26 cellular contexts compared by ENCODE assay signal in the genomic region with DNA sequence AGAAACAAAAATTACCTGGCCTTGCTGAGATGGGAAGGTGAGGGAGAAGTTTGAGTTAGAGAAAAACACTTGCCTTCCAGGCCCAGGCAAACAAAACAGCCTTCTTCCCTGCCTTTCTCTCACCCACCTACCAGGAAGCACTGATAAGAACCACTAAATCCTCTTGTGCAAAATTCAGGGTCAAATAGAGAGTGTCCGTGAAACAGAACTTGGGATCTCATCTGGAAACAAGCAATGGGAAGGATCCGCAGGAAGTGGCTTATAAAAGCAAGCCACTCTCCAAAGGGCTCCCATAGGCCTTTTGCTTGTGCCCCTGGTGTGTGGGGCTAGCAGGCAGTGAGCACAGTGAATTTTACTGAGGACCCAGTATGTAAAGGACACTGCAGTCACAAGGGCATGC. TPM values are rescaled to one million over a fixed set of nuclear protein-coding genes. Genes with fewer than 3 reads are reported as not detected.
DNase-seq lines count a peak whose midpoint lies in the region; ATAC-seq and TF ChIP-seq lines count a peak whose summit lies in the region.
"Had no signal": no experiment of that assay in that cellular context is flagged by ENCODE, and none has a peak within 500 bp of the region (broad histone marks: within the 10 kb centered on the region; RNA-seq: fewer than 3 reads in every experiment).

No MANE protein-coding gene starts in this region.

- peak overlapping the region; percentile 2 for H3K27ac Mint-ChIP-seq in Calu3 (ENCODE audit: unreplicated experiment)
- H3K27ac Mint-ChIP-seq: CD4-positive, alpha-beta T cell had no signal

- H2AFZ ChIP-seq in mesenchymal stem cell (ENCODE audit: low read depth, low read length) (no peak overlapping the region), smooth muscle cell (ENCODE audit: low read depth) (no peak overlapping the region)
- H2AFZ ChIP-seq: PC-9 had no signal

- H3K27me3 ChIP-seq in body of pancreas, result no peaks in the 10 kb centered on the region
- H3K27me3 ChIP-seq in mesenchymal stem cell (ENCODE audit: control insufficient read depth in 1 of 2, insufficient read depth in 1 of 2, low read length in 2 of 2), result no peaks in the 10 kb centered on the region
- no peaks in the 10 kb centered on the region for H3K27me3 ChIP-seq in smooth muscle cell (ENCODE audit: low read depth)
- no peaks in the 10 kb centered on the region for H3K27me3 ChIP-seq in brain microvascular endothelial cell (replicated peaks)
- H3K27me3 ChIP-seq: BLaER1 treated with 17β-estradiol and CSF1 and Interleukin-3, amounts not matched to agents 10 nM and 100 nM; MG63; SJCRH30 had no signal

- no peaks in the 10 kb centered on the region for H3K27me3 Mint-ChIP-seq in Calu3 (ENCODE audit: unreplicated experiment)

- peak overlapping the region; percentile 71 for H2AK5ac ChIP-seq in mesenchymal stem cell (ENCODE audit: low read length, severe bottlenecking)

- no peak for TF ChIP-seq CTCF in Calu3 (IDR thresholded peaks at IDR 0.05; ENCODE audit: unreplicated experiment)
- TF ChIP-seq CTCF in body of pancreas (IDR thresholded peaks at IDR 0.05), result no peak
- no peak for TF ChIP-seq CTCF in smooth muscle cell (IDR thresholded peaks at IDR 0.05; ENCODE audit: borderline replicate concordance, insufficient read depth, poor library complexity, severe bottlenecking)
- no peak for TF ChIP-seq CTCF in brain microvascular endothelial cell (IDR thresholded peaks at IDR 0.05; ENCODE audit: low read depth, low read length, missing control alignments)

- H3K4me3 ChIP-seq in body of pancreas, result no peak overlapping the region
- H3K4me3 ChIP-seq in mesenchymal stem cell (ENCODE audit: insufficient read depth in 1 of 2, low read depth in 1 of 2, low read length in 2 of 2), result no peak overlapping the region
- H3K4me3 ChIP-seq in smooth muscle cell, result no peak overlapping the region
- H3K4me3 ChIP-seq in brain microvascular endothelial cell (ENCODE audit: low read depth, low read length), result no peak overlapping the region
- H3K4me3 ChIP-seq: BLaER1 treated with 17β-estradiol and CSF1 and Interleukin-3, amounts not matched to agents 10 nM and 100 nM; MG63; PC-9; SJCRH30 had no signal

- peaks cover 19% of the 10 kb centered on the region for H3F3A ChIP-seq in smooth muscle cell (ENCODE audit: low read depth)

- H2BK5ac ChIP-seq in mesenchymal stem cell (ENCODE audit: low read depth, low read length, poor library complexity, severe bottlenecking), result no peak overlapping the region

- H2BK120ac ChIP-seq in mesenchymal stem cell (ENCODE audit: low read depth, low read length), result no peak overlapping the region

- no peak overlapping the region for H3K14ac ChIP-seq in mesenchymal stem cell (ENCODE audit: low read length in 2 of 2)

- in situ Hi-C loops in brain microvascular endothelial cell (cut with HindIII; ENCODE audit: low pct_ligation_motif_present, low sequenced_read_pairs), result no loop called here

- H3K4ac ChIP-seq in mesenchymal stem cell (ENCODE audit: low read depth in 1 of 2, low read length in 2 of 2), result no peak overlapping the region

- WGBS in body of pancreas, 2 donors, result 41 to 45% methylated on average over 2 of the region's 2 CpGs
- 47% methylated on average over 2 of the region's 2 CpGs for WGBS in mesenchymal stem cell
- 41% methylated on average over 2 of the region's 2 CpGs for WGBS in smooth muscle cell (ENCODE audit: low lambda C conversion rate)

- BruUV-seq in Calu3 (replicated peaks; lab: Mats Ljungman, UMichigan), result no TSS peak

- no peak overlapping the region for H2BK12ac ChIP-seq in mesenchymal stem cell (ENCODE audit: low read length in 2 of 2)

- no peak overlapping the region for H4K91ac ChIP-seq in mesenchymal stem cell (ENCODE audit: low read length)

- H3K23ac ChIP-seq in mesenchymal stem cell (ENCODE audit: low read length in 2 of 2), result no peak overlapping the region

- H3K36me3 Mint-ChIP-seq in Calu3 (ENCODE audit: insufficient read depth, unreplicated experiment), result peaks cover 18% of the 10 kb centered on the region

- H4K20me1 ChIP-seq in smooth muscle cell (ENCODE audit: low read depth), result peaks cover 3% of the 10 kb centered on the region
- H4K20me1 ChIP-seq: BLaER1 treated with 17β-estradiol and CSF1 and Interleukin-3, amounts not matched to agents 10 nM and 100 nM had no signal

- H3K27ac ChIP-seq in body of pancreas, result peak overlapping the region in 3 of 4 donors; percentile 14 to 70 (median 27)
- no peak overlapping the region for H3K27ac ChIP-seq in mesenchymal stem cell (ENCODE audit: low read length, poor library complexity, severe bottlenecking)
- H3K27ac ChIP-seq in smooth muscle cell (ENCODE audit: low read depth), result peak overlapping the region; percentile 95
- H3K27ac ChIP-seq in brain microvascular endothelial cell, result no peak overlapping the region
- H3K27ac ChIP-seq: BLaER1 treated with 17β-estradiol and CSF1 and Interleukin-3, amounts not matched to agents 10 nM and 100 nM; PC-9; SJCRH30 had no signal

- no peak for ATAC-seq in body of pancreas
- ATAC-seq: Right ventricle myocardium inferior had no signal

- H2BK15ac ChIP-seq in mesenchymal stem cell (ENCODE audit: low read depth, poor library complexity, severe bottlenecking), result no peak overlapping the region

- H3K4me3 Mint-ChIP-seq in Calu3 (ENCODE audit: low read depth, unreplicated experiment), result peak overlapping the region; percentile 19
- H3K4me3 Mint-ChIP-seq: CD4-positive, alpha-beta T cell had no signal

- TF ChIP-seq POLR2A in body of pancreas (IDR thresholded peaks at IDR 0.05), result no peak

- H3K9me3 Mint-ChIP-seq in Calu3 (ENCODE audit: low read depth, unreplicated experiment), result no peaks in the 10 kb centered on the region
- H3K9me3 Mint-ChIP-seq: CD4-positive, alpha-beta T cell had no signal

- H4K8ac ChIP-seq in mesenchymal stem cell (ENCODE audit: low read length), result no peak overlapping the region

- intact Hi-C loops in Calu3 (cut with micrococcal nuclease; ENCODE audit: unreplicated experiment) (no loop called here), body of pancreas (cut with DNase I) (no loop called here)

- no peak for DNase-seq in Calu3
- no peak for DNase-seq in body of pancreas
- DNase-seq in mesenchymal stem cell, result no peak
- DNase-seq in smooth muscle cell (lab: John Stamatoyannopoulos, UW; ENCODE audit: unreplicated experiment), result no peak
- no peak for DNase-seq in brain microvascular endothelial cell
- DNase-seq in mucosa of gallbladder (ENCODE audit: low spot score), result no peak
- no peak for DNase-seq in cerebellar nuclear complex (lab: John Stamatoyannopoulos, UW)
- DNase-seq: AML-193; CD4-positive, alpha-beta T cell; DMS53; HCEC 1CT; IMR-90; KG1; MG63; NCI-H1105 treated with DMSO at 0.1 percent for 48 hours; NCI-H146; NCI-H1930; NCI-H2107; NCI-H446 treated with DMSO at 0.1 percent for 48 hours; NCI-H526; NCI-H82; NK-92 treated with Interleukin-12 subunit alpha and Interleukin-12 subunit beta, amount 100 ng/mL, for 24 hours; PC-9; SJCRH30 had no signal

- peaks cover 78% of the 10 kb centered on the region for H3K79me2 ChIP-seq in smooth muscle cell (ENCODE audit: low read depth)

- CTCF ChIA-PET in Calu3 (lab: Charles Lee), result no interaction called here

- no peaks in the 10 kb centered on the region for H3K9me3 ChIP-seq in body of pancreas
- H3K9me3 ChIP-seq in mesenchymal stem cell (ENCODE audit: control insufficient read depth, low read length), result no peaks in the 10 kb centered on the region
- no peaks in the 10 kb centered on the region for H3K9me3 ChIP-seq in smooth muscle cell (replicated peaks; ENCODE audit: low read depth)
- H3K9me3 ChIP-seq: BLaER1 treated with 17β-estradiol and CSF1 and Interleukin-3, amounts not matched to agents 10 nM and 100 nM; MG63; SJCRH30 had no signal

- H3K4me1 Mint-ChIP-seq in Calu3 (ENCODE audit: low read depth, unreplicated experiment), result peaks cover 30% of the 10 kb centered on the region

- H3K4me1 ChIP-seq in body of pancreas (peaks cover 26% of the 10 kb centered on the region), mesenchymal stem cell (ENCODE audit: control insufficient read depth, insufficient read depth, low read depth, low read length) (peaks cover 1% of the 10 kb centered on the region), smooth muscle cell (ENCODE audit: low read depth) (peaks cover 22% of the 10 kb centered on the region)
- H3K4me1 ChIP-seq: BLaER1 treated with 17β-estradiol and CSF1 and Interleukin-3, amounts not matched to agents 10 nM and 100 nM; SJCRH30 had no signal

- H3K9ac ChIP-seq in mesenchymal stem cell (ENCODE audit: low read length) (no peak overlapping the region), smooth muscle cell (ENCODE audit: low read depth) (no peak overlapping the region)
- H3K9ac ChIP-seq: BLaER1 treated with 17β-estradiol and CSF1 and Interleukin-3, amounts not matched to agents 10 nM and 100 nM had no signal

- H3K18ac ChIP-seq in mesenchymal stem cell (ENCODE audit: low read depth in 1 of 2, low read length in 2 of 2), result no peak overlapping the region

- H3K79me1 ChIP-seq in mesenchymal stem cell (replicated peaks; ENCODE audit: low read length, poor library complexity, severe bottlenecking), result peaks cover 14% of the 10 kb centered on the region

- H3K36me3 ChIP-seq in body of pancreas (replicated peaks in 1 of 2; ENCODE audit: insufficient read depth in 1 of 2, low read depth in 2 of 2) (no peaks in the 10 kb centered on the region), mesenchymal stem cell (ENCODE audit: control insufficient read depth in 1 of 2, insufficient read depth in 2 of 2, low read depth in 1 of 2, low read length in 2 of 2) (peaks cover 3 to 4% of the 10 kb centered on the region in 2 experiments), smooth muscle cell (ENCODE audit: low read depth) (peaks cover 9% of the 10 kb centered on the region), brain microvascular endothelial cell (replicated peaks) (no peaks in the 10 kb centered on the region)
- H3K36me3 ChIP-seq: BLaER1 treated with 17β-estradiol and CSF1 and Interleukin-3, amounts not matched to agents 10 nM and 100 nM; MG63; SJCRH30 had no signal

- no peak overlapping the region for H3K4me2 ChIP-seq in mesenchymal stem cell (ENCODE audit: low read length, poor library complexity, severe bottlenecking)
- no peak overlapping the region for H3K4me2 ChIP-seq in smooth muscle cell
- H3K4me2 ChIP-seq: BLaER1 treated with 17β-estradiol and CSF1 and Interleukin-3, amounts not matched to agents 10 nM and 100 nM; PC-9 had no signal

RNA-seq across cellular contexts. Expression of gene ADAMTS9, which starts 11.0 kb away (rescaled TPM):
- total RNA-seq in Calu3 (2022) (54.6 and 63.3 TPM in 2 replicates), body of pancreas (10 to 100 TPM; 27.2 to 54.7 TPM), smooth muscle cell (66.6 and 68.0 TPM in 2 replicates), mucosa of gallbladder (8.2 TPM)
- 13.6 TPM for polyA plus RNA-seq in mesenchymal stem cell (2013, experiment 1 of 2)
- 12.3 TPM for polyA plus RNA-seq in mesenchymal stem cell (2013, experiment 2 of 2)
- polyA plus RNA-seq in smooth muscle cell, result 18.7 and 19.9 TPM in 2 replicates
- total RNA-seq: CD4-positive, alpha-beta T cell had no signal

Comparison
In these comparisons a context has a peak if more than half of its experiments do, and no peak if none do; other contexts are left out.
1. H3K27ac ChIP-seq: peak in body of pancreas (3 of 4) and smooth muscle cell (single experiment); none in mesenchymal stem cell (single experiment) and brain microvascular endothelial cell (single experiment).